In genomic region chr5:36199620-36200019, GRCh38 we compare ENCODE assay signal across 16 cellular contexts.
"Had no signal": no experiment of that assay in that cellular context is flagged by ENCODE, and none has a peak within 500 bp of the region (broad histone marks: within the 10 kb centered on the region; RNA-seq: fewer than 3 reads in every experiment).

No MANE protein-coding gene starts in this region.

- DNase-seq: activated CD4-positive, alpha-beta T cell treated with anti-CD3 and anti-CD28 coated beads, Interleukin-2, amount 10 ng/mL, durations not matched to agents 7 days and 5 days; activated naive CD4-positive, alpha-beta T cell treated with Interleukin-2 at 50 U/mL for 16 hours; activated naive CD8-positive, alpha-beta T cell treated with anti-CD3 and anti-CD28 coated beads, Interleukin-2, amount 50 U/mL, for 24 hours; activated T-cell treated with anti-CD3 and anti-CD28 coated beads for 4 hours; foreskin fibroblast; hypothalamus; kidney glomerular epithelial cell; left ventricle myocardium superior; natural killer cell; right cardiac atrium; small intestine; stimulated activated naive CD8-positive, alpha-beta T cell treated with anti-CD3 and anti-CD28 coated beads, Interleukin-15, Interleukin-2, amounts not matched to agents 100 U/mL and 50 U/mL, for 24 hours; SW 1271 had no signal

- H3K9me3 Mint-ChIP-seq: activated CD4-positive, alpha-beta T cell treated with anti-CD3 and anti-CD28 coated beads, Interleukin-2, amount 10 ng/mL, durations not matched to agents 7 days and 5 days; activated naive CD8-positive, alpha-beta T cell treated with anti-CD3 and anti-CD28 coated beads, Interleukin-2, amount 50 U/mL, for 24 hours; memory B cell; natural killer cell; type B pancreatic cell had no signal

- H3K27me3 ChIP-seq: neutrophil had no signal

- H3K4me1 Mint-ChIP-seq: activated CD4-positive, alpha-beta T cell treated with anti-CD3 and anti-CD28 coated beads, Interleukin-2, amount 10 ng/mL, durations not matched to agents 7 days and 5 days; memory B cell; natural killer cell had no signal

- H3K4me3 Mint-ChIP-seq: activated CD4-positive, alpha-beta T cell treated with anti-CD3 and anti-CD28 coated beads, Interleukin-2, amount 10 ng/mL, durations not matched to agents 7 days and 5 days; activated naive CD8-positive, alpha-beta T cell treated with anti-CD3 and anti-CD28 coated beads, Interleukin-2, amount 50 U/mL, for 24 hours; memory B cell; natural killer cell; type B pancreatic cell had no signal

- H3K27ac Mint-ChIP-seq: activated CD4-positive, alpha-beta T cell treated with anti-CD3 and anti-CD28 coated beads, Interleukin-2, amount 10 ng/mL, durations not matched to agents 7 days and 5 days; activated naive CD8-positive, alpha-beta T cell treated with anti-CD3 and anti-CD28 coated beads, Interleukin-2, amount 50 U/mL, for 24 hours; memory B cell; natural killer cell; type B pancreatic cell had no signal

- ATAC-seq: activated naive CD8-positive, alpha-beta T cell treated with anti-CD3 and anti-CD28 coated beads, Interleukin-2, amount 50 U/mL, for 24 hours; left ventricle myocardium superior; natural killer cell; right cardiac atrium; stimulated activated naive CD8-positive, alpha-beta T cell treated with anti-CD3 and anti-CD28 coated beads, Interleukin-15, Interleukin-2, amounts not matched to agents 100 U/mL and 50 U/mL, for 24 hours had no signal

- H3K27ac ChIP-seq: neutrophil had no signal

- H3K27me3 Mint-ChIP-seq: activated CD4-positive, alpha-beta T cell treated with anti-CD3 and anti-CD28 coated beads, Interleukin-2, amount 10 ng/mL, durations not matched to agents 7 days and 5 days; activated naive CD8-positive, alpha-beta T cell treated with anti-CD3 and anti-CD28 coated beads, Interleukin-2, amount 50 U/mL, for 24 hours; memory B cell; type B pancreatic cell had no signal

- H3K9me3 ChIP-seq: neutrophil had no signal
